ENCODE assay signal across 1 cellular context in genomic region chr17:2106308-2106707, GRCh38.
TF ChIP-seq lines count a peak whose summit lies in the region.

No MANE protein-coding gene starts in this region.

TF ChIP-seq in IMR-90, 13 proteins besides CTCF, POLR2A, EP300 and RAD21 (continued from another document):
- TF ChIP-seq ELK1 (IDR thresholded peaks at IDR 0.05; ENCODE audit: borderline replicate concordance, low read depth, low read length) (no peak), CHD1 (IDR thresholded peaks at IDR 0.05; ENCODE audit: low read depth, low read length) (no peak), MAZ (IDR thresholded peaks at IDR 0.05; ENCODE audit: borderline replicate concordance, low read depth, low read length) (no peak), USF2 (IDR thresholded peaks at IDR 0.05; ENCODE audit: low read depth, low read length) (no peak)
TF ChIP-seq in IMR-90: peak in this region for 0.
